In the genomic region with DNA sequence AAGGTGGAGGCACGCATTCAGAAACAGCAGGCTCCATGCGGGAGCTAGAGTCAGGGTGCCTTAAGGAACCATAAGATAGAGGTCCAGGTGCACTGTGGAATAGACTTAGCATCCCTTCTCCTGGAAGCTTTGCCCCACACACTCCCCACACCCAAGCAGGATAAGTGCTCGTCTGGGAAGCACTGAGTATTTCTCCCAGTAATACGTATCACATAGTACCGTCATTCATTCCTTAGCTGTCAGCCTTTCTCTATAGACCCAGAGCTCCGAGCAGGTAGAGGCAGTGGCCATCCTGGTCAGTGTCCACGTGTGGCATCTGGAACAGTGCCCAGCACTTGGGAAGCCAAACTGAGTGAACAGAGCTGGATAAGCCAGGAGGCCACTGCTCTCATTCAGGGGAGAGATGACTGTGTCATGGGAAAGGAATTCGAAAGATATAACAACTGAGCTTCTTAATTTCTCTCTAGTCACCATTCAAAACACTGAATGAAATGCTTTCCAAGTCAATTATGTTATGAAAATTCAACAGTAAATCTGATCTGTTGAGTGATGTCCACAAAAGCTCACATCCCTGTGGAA, we compare ENCODE assay signal across 9 cellular contexts. TPM values are rescaled to one million over a fixed set of nuclear protein-coding genes. Genes with fewer than 3 reads are reported as not detected.
DNase-seq lines count a peak whose midpoint lies in the region; ATAC-seq lines count a peak whose summit lies in the region.
"Had no signal": no experiment of that assay in that cellular context is flagged by ENCODE, and none has a peak within 500 bp of the region (broad histone marks: within the 10 kb centered on the region; RNA-seq: fewer than 3 reads in every experiment).

No MANE protein-coding gene starts in this region.

- ATAC-seq in GM19328 (IDR thresholded peaks at IDR 0.05; ENCODE audit: unreplicated experiment) (no peak), GM21576 (IDR thresholded peaks at IDR 0.05; ENCODE audit: unreplicated experiment) (no peak)

- DNase-seq in H4 (ENCODE audit: low spot score) (peak; percentile 56), amniotic epithelial cell (ENCODE audit: low read depth) (peak; percentile 83), cardiac septum (ENCODE audit: low spot score) (peak; percentile 80), posterior vena cava (ENCODE audit: low spot score) (peak; percentile 83), DMS79 (lab: John Stamatoyannopoulos, UW) (no peak), NCI-H345 (lab: John Stamatoyannopoulos, UW) (no peak)
- DNase-seq: stimulated activated CD4-positive, alpha-beta T cell treated with anti-CD3 and anti-CD28 coated beads, Interleukin-2, amount 100 ng/mL, for 24 hours had no signal

- intact Hi-C loops in cardiac septum (cut with DNase I) (no loop called here), posterior vena cava (cut with DNase I) (no loop called here)

RNA-seq across cellular contexts. Expression of a gene that starts 9.9 kb away (rescaled TPM):
- total RNA-seq in H4 (2014; rRNA removed; shearing (Covaris generic)), result 25.5 and 25.7 TPM in 2 replicates
- 35.2 TPM for total RNA-seq in cardiac septum
- total RNA-seq in posterior vena cava, result 10 to 100 TPM; 55.2 to 70.1 TPM

RNA-seq across cellular contexts. Expression of a gene that starts 52.2 kb away (rescaled TPM):
- 3,870 and 4,075 TPM in 2 replicates for total RNA-seq in H4 (2014; rRNA removed; shearing (Covaris generic))
- total RNA-seq in cardiac septum (76.8 TPM), posterior vena cava (10 to 100 TPM; 22.1 to 31.0 TPM)

Comparison
In these comparisons a context has a peak if more than half of its experiments do, and no peak if none do; other contexts are left out.
1. DNase-seq: peak in H4 (single experiment), amniotic epithelial cell (single experiment), cardiac septum (single experiment) and posterior vena cava (single experiment); none in DMS79 (single experiment) and NCI-H345 (single experiment).
2. RNA of a gene that starts 52.2 kb away (total RNA-seq): 3,870 to 4,075 TPM in H4; 76.8 TPM in cardiac septum (single experiment) and 22.1 to 31.0 TPM in posterior vena cava; every median in the first group is over 10 times any median in the second.